16 cellular contexts compared by ENCODE assay signal in genomic region chr12:19390208-19390607, GRCh38. TPM values are rescaled to one million over a fixed set of nuclear protein-coding genes. Genes with fewer than 3 reads are reported as not detected.
DNase-seq lines count a peak whose midpoint lies in the region; ATAC-seq, FAIRE-seq and TF ChIP-seq lines count a peak whose summit lies in the region.
"Had no signal": no experiment of that assay in that cellular context is flagged by ENCODE, and none has a peak within 500 bp of the region (broad histone marks: within the 10 kb centered on the region; RNA-seq: fewer than 3 reads in every experiment).

No MANE protein-coding gene starts in this region.

- intact Hi-C loops in naive thymus-derived CD4-positive, alpha-beta T cell (cut with micrococcal nuclease), result loop anchor here in 1 of 2 donors (10.0 kb wide), 1 partner anchor 55 kb away; no protein-coding TSS in a partner anchor

- H3K4me3 Mint-ChIP-seq in naive thymus-derived CD4-positive, alpha-beta T cell, result no peak overlapping the region
- H3K4me3 Mint-ChIP-seq: GM23338 had no signal

- H3K36me3 ChIP-seq in osteoblast (ENCODE audit: insufficient read depth, low read length) (no peaks in the 10 kb centered on the region), small intestine (ENCODE audit: control insufficient read depth in 2 of 2, insufficient read depth in 2 of 2, low read length in 2 of 2) (no peaks in the 10 kb centered on the region)
- no peaks in the 10 kb centered on the region for H3K36me3 ChIP-seq in naive thymus-derived CD4-positive, alpha-beta T cell (ENCODE audit: control insufficient read depth in 2 of 3, insufficient read depth in 3 of 3, low read length in 3 of 3)

- no peak overlapping the region for H2AFZ ChIP-seq in osteoblast (ENCODE audit: low read length)
- H2AFZ ChIP-seq: GM23338 had no signal

- POLR2A ChIA-PET in HEK293T (lab: Yijun Ruan, JAX), result no interaction called here
- POLR2A ChIA-PET in naive thymus-derived CD4-positive, alpha-beta T cell (lab: Charles Lee), result no interaction called here

- peaks cover 0 to 3% (median 0%) of the 10 kb centered on the region in 11 donors for H3K9me3 Mint-ChIP-seq in naive thymus-derived CD4-positive, alpha-beta T cell
- H3K9me3 Mint-ChIP-seq: GM23338 had no signal

- 80 to 93% (median 89%) methylated on average over 2 of the region's 2 CpGs for WGBS in small intestine, 3 donors

- H3K27ac Mint-ChIP-seq in naive thymus-derived CD4-positive, alpha-beta T cell, result no peak overlapping the region
- H3K27ac Mint-ChIP-seq: GM23338 had no signal

- H3K4me3 ChIP-seq in osteoblast (ENCODE audit: insufficient read depth, low read length) (no peak overlapping the region), small intestine (ENCODE audit: low read depth in 1 of 2, low read length in 2 of 2) (no peak overlapping the region)
- H3K4me3 ChIP-seq in naive thymus-derived CD4-positive, alpha-beta T cell (ENCODE audit: low read length), result no peak overlapping the region
- H3K4me3 ChIP-seq: GM23338 had no signal

- H3K9me3 ChIP-seq in osteoblast (ENCODE audit: low read depth, low read length) (no peaks in the 10 kb centered on the region), small intestine (ENCODE audit: control insufficient read depth, low read depth) (no peaks in the 10 kb centered on the region)
- no peaks in the 10 kb centered on the region for H3K9me3 ChIP-seq in naive thymus-derived CD4-positive, alpha-beta T cell (ENCODE audit: control insufficient read depth in 2 of 3, low read length in 3 of 3)

- H3K27ac ChIP-seq in osteoblast (ENCODE audit: low read depth, low read length) (no peak overlapping the region), small intestine (ENCODE audit: low read depth in 1 of 2, low read length in 1 of 2) (no peak overlapping the region)
- no peak overlapping the region for H3K27ac ChIP-seq in naive thymus-derived CD4-positive, alpha-beta T cell (ENCODE audit: low read depth, low read length)

- ATAC-seq in SK-N-SH treated with all-trans-retinoic acid at 6 μM for 48 hours (peak; percentile 55), GM18861 (IDR thresholded peaks at IDR 0.05; ENCODE audit: unreplicated experiment) (no peak)
- no peak for ATAC-seq in naive thymus-derived CD4-positive, alpha-beta T cell
- ATAC-seq: GM23338 had no signal

- no peaks in the 10 kb centered on the region for H3K27me3 ChIP-seq in osteoblast (ENCODE audit: insufficient read depth, low read length)
- H3K27me3 ChIP-seq in naive thymus-derived CD4-positive, alpha-beta T cell (ENCODE audit: control insufficient read depth in 2 of 2, insufficient read depth in 2 of 2, low read length in 2 of 2), result no peaks in the 10 kb centered on the region
- no peaks in the 10 kb centered on the region for H3K27me3 ChIP-seq in small intestine (ENCODE audit: control insufficient read depth in 2 of 2, insufficient read depth in 2 of 2, low read length in 2 of 2)

- no peaks in the 10 kb centered on the region for H3K36me3 Mint-ChIP-seq in naive thymus-derived CD4-positive, alpha-beta T cell

- CTCF ChIA-PET in HEK293T (lab: Yijun Ruan, JAX), result no interaction called here
- CTCF ChIA-PET in naive thymus-derived CD4-positive, alpha-beta T cell (lab: Charles Lee), result no interaction called here

- peaks cover 0 to 4% (median 0%) of the 10 kb centered on the region in 7 donors for H3K4me1 Mint-ChIP-seq in naive thymus-derived CD4-positive, alpha-beta T cell
- H3K4me1 Mint-ChIP-seq: GM23338 had no signal

- H3K4me1 ChIP-seq in osteoblast (ENCODE audit: insufficient read depth, low read length) (no peaks in the 10 kb centered on the region), small intestine (ENCODE audit: control insufficient read depth in 2 of 2, insufficient read depth in 1 of 2, low read depth in 1 of 2, low read length in 1 of 2) (no peaks in the 10 kb centered on the region)
- H3K4me1 ChIP-seq in naive thymus-derived CD4-positive, alpha-beta T cell (ENCODE audit: control insufficient read depth in 2 of 2, insufficient read depth in 2 of 2, low read length in 2 of 2), result no peaks in the 10 kb centered on the region

- FAIRE-seq in small intestine (lab: Jason Lieb, UNC), result no peak
- FAIRE-seq: GM12892 had no signal

- H4K20me1 ChIP-seq in osteoblast (ENCODE audit: insufficient read depth, low read length), result no peaks in the 10 kb centered on the region

- no peak for TF ChIP-seq CTCF in osteoblast (IDR thresholded peaks at IDR 0.05; ENCODE audit: extremely low read depth, low read depth, low read length)

- peak; percentile 69 for DNase-seq in COLO829 (ENCODE audit: low spot score)
- DNase-seq in fibroblast of peridontal ligament (ENCODE audit: extremely low read depth), result peak; percentile 13
- DNase-seq in osteoblast (ENCODE audit: insufficient read length, low spot score, missing footprints), result peak; percentile 58
- DNase-seq in HEK293T (ENCODE audit: extremely low spot score), result no peak
- no peak for DNase-seq in naive thymus-derived CD4-positive, alpha-beta T cell
- DNase-seq in small intestine, result no peak
- DNase-seq: Calu3, DND-41, GDM1, NCI-H1092, NCI-H345, NCI-H526 treated with DMSO at 0.1 percent for 48 hours had no signal

- H3K79me2 ChIP-seq in osteoblast (ENCODE audit: insufficient read depth, low read length), result no peaks in the 10 kb centered on the region

- no peak overlapping the region for H3K4me2 ChIP-seq in osteoblast (ENCODE audit: insufficient read depth, low read length)
- H3K4me2 ChIP-seq: GM23338 had no signal

- H3K27me3 Mint-ChIP-seq in naive thymus-derived CD4-positive, alpha-beta T cell, result no peaks in the 10 kb centered on the region

TF ChIP-seq in SK-N-SH treated with all-trans-retinoic acid at 6 μM for 48 hours, 23 proteins besides CTCF, POLR2A, EP300 and RAD21:
- TF ChIP-seq POU6F1 (CRISPR knock-in tag; IDR thresholded peaks at IDR 0.05; ENCODE audit: borderline replicate concordance, low read depth) (no peak), ZNF565 (CRISPR knock-in tag; conservative IDR thresholded peaks at IDR 0.05; ENCODE audit: low read depth) (no peak), TCF4 (CRISPR knock-in tag; IDR thresholded peaks at IDR 0.05; ENCODE audit: borderline replicate concordance) (no peak), ARNTL (CRISPR knock-in tag; IDR thresholded peaks at IDR 0.05; ENCODE audit: borderline replicate concordance, low read depth) (no peak), ZNF70 (CRISPR knock-in tag; IDR thresholded peaks at IDR 0.05) (no peak), GLIS3 (CRISPR knock-in tag; IDR thresholded peaks at IDR 0.05) (no peak), ESRRG (CRISPR knock-in tag; IDR thresholded peaks at IDR 0.05) (no peak), RARB (CRISPR knock-in tag; IDR thresholded peaks at IDR 0.05) (no peak), ISL1 (CRISPR knock-in tag; IDR thresholded peaks at IDR 0.05) (no peak)

TF ChIP-seq in HEK293T, 16 proteins besides CTCF, POLR2A, EP300 and RAD21:
- TF ChIP-seq SUZ12 (IDR thresholded peaks at IDR 0.05) (no peak), PKNOX1 (IDR thresholded peaks at IDR 0.05) (no peak), LEF1 (IDR thresholded peaks at IDR 0.05; ENCODE audit: borderline replicate concordance) (no peak)

RNA-seq across cellular contexts. Expression of gene AEBP2, which starts 49.1 kb away (rescaled TPM):
- total RNA-seq in osteoblast, result 19.2 and 20.0 TPM in 2 replicates
- 10 to 100 TPM; 49.2 to 58.7 (median 57.5) TPM for total RNA-seq in naive thymus-derived CD4-positive, alpha-beta T cell
- polyA plus RNA-seq in naive thymus-derived CD4-positive, alpha-beta T cell, result 10 to 100 TPM; 11.3 to 19.5 TPM
- polyA plus RNA-seq in small intestine, result 1 to 10 TPM; 9.2 to 9.7 (median 9.5) TPM

Comparison
In these comparisons a context has a peak if more than half of its experiments do, and no peak if none do; other contexts are left out.
1. DNase-seq: peak in COLO829 (single experiment), fibroblast of peridontal ligament (single experiment) and osteoblast (single experiment); none in HEK293T (single experiment), naive thymus-derived CD4-positive, alpha-beta T cell (0 of 9) and small intestine (single experiment).